Comparison of ENCODE assay signal across 1 cellular context in genomic region chr9:136840877-136841645, GRCh38.
A peak's percentile ranks its signal among the peaks of the same experiment; 100 is the strongest.
TF ChIP-seq lines count a peak whose summit lies in the region.

No MANE protein-coding gene starts in this region.

TF ChIP-seq in IMR-90, 13 proteins besides CTCF, POLR2A, EP300 and RAD21:
- TF ChIP-seq RCOR1 (IDR thresholded peaks at IDR 0.05; ENCODE audit: insufficient replicate concordance, low read length): no peak
- TF ChIP-seq MAZ (IDR thresholded peaks at IDR 0.05; ENCODE audit: borderline replicate concordance, low read depth, low read length): peak; percentile 81; the same call in 1 of the 2 replicates
- TF ChIP-seq MXI1 (IDR thresholded peaks at IDR 0.05; ENCODE audit: borderline replicate concordance, low read depth, low read length): no peak
- TF ChIP-seq NFE2L2 (IDR thresholded peaks at IDR 0.05; ENCODE audit: low read depth, low read length): no peak
